ENCODE assay signal across 19 cellular contexts in genomic region chr9:134436926-134437325, GRCh38.
A peak's percentile ranks its signal among the peaks of the same experiment; 100 is the strongest.
DNase-seq lines count a peak whose midpoint lies in the region; ATAC-seq and TF ChIP-seq lines count a peak whose summit lies in the region.
"Had no signal": no experiment of that assay in that cellular context is flagged by ENCODE, and none has a peak within 500 bp of the region (broad histone marks: within the 10 kb centered on the region; RNA-seq: fewer than 3 reads in every experiment).

No MANE protein-coding gene starts in this region.

- H3K27ac ChIP-seq in RWPE1 (peak overlapping the region; percentile 100), dorsolateral prefrontal cortex (peak overlapping the region; percentile 12 to 99 (median 95)), neural progenitor cell (no peak overlapping the region), suprapubic skin (peak overlapping the region; percentile 81), SK-N-SH (ENCODE audit: low read depth in 2 of 2, low read length in 1 of 2) (no peak overlapping the region)
- H3K27ac ChIP-seq: epithelial cell of prostate had no signal

- intact Hi-C loops in dorsolateral prefrontal cortex (cut with DNase I): loop anchor here (2.0 to 5.0 kb wide), 3 partner anchors 60 to 155 kb away; no protein-coding TSS in a partner anchor
- intact Hi-C loops in activated CD8-positive, alpha-beta T cell treated with anti-CD3 and anti-CD28 coated beads for 36 hours (cut with micrococcal nuclease): loop anchor here (5.0 kb wide), 1 partner anchor 60 kb away; no protein-coding TSS in a partner anchor

- H3K79me2 ChIP-seq in neural progenitor cell (ENCODE audit: low read depth): no peaks in the 10 kb centered on the region
- no peaks in the 10 kb centered on the region for H3K79me2 ChIP-seq in SK-N-SH (ENCODE audit: insufficient read depth)

- H3K9ac ChIP-seq in neural progenitor cell: no peak overlapping the region
- no peak overlapping the region for H3K9ac ChIP-seq in SK-N-SH

- POLR2A ChIA-PET in RWPE1 (lab: Yijun Ruan, JAX; ENCODE audit: low non-redundant PET) (no interaction called here), SK-N-SH (lab: Yijun Ruan, JAX) (no interaction called here)
- POLR2A ChIA-PET in activated CD8-positive, alpha-beta T cell treated with anti-CD3 and anti-CD28 coated beads for 36 hours (lab: Charles Lee): no interaction called here

- H3K36me3 Mint-ChIP-seq in neural progenitor cell: peaks cover 6% of the 10 kb centered on the region
- H3K36me3 Mint-ChIP-seq in chondrocyte (ENCODE audit: low read depth): peaks cover 9% of the 10 kb centered on the region
- peaks cover 1% of the 10 kb centered on the region for H3K36me3 Mint-ChIP-seq in activated CD8-positive, alpha-beta T cell treated with anti-CD3 and anti-CD28 coated beads for 36 hours (ENCODE audit: low read depth)

- CTCF ChIA-PET in RWPE1 (lab: Yijun Ruan, JAX): interaction anchor here (0.6 to 2.7 kb wide), 4 partner anchors 16 to 1931 kb away, joined by 3 to 10 read pairs (median 3); no protein-coding TSS in a partner anchor
- CTCF ChIA-PET in SK-N-SH (lab: Yijun Ruan, JAX): interaction anchor here (0.7 to 3.2 kb wide), 6 partner anchors 11 to 266 kb away, joined by 3 to 28 read pairs (median 4); no protein-coding TSS in a partner anchor
- CTCF ChIA-PET in activated CD8-positive, alpha-beta T cell treated with anti-CD3 and anti-CD28 coated beads for 36 hours (lab: Charles Lee): interaction anchor here (1.7 kb wide), 1 partner anchor 12 kb away, joined by 4 read pairs; no protein-coding TSS in a partner anchor

- no peak for TF ChIP-seq EP300 in suprapubic skin (IDR thresholded peaks at IDR 0.05)
- TF ChIP-seq EP300 in SK-N-SH (IDR thresholded peaks at IDR 0.05; ENCODE audit: borderline replicate concordance in 1 of 2, low read depth in 1 of 2, low read length in 1 of 2): no peak

- 86% methylated on average over 1 of the region's 11 CpGs for WGBS in suprapubic skin
- 100% methylated on average over 3 of the region's 11 CpGs for WGBS in SK-N-SH (ENCODE audit: low lambda C conversion rate)

- H2AFZ ChIP-seq in neural progenitor cell (replicated peaks) (no peak overlapping the region), SK-N-SH (ENCODE audit: low read depth) (no peak overlapping the region)

- H3K27me3 Mint-ChIP-seq in neural progenitor cell (ENCODE audit: insufficient read depth, low read depth): peaks cover 4% of the 10 kb centered on the region
- H3K27me3 Mint-ChIP-seq in chondrocyte (ENCODE audit: low read depth): no peaks in the 10 kb centered on the region
- peaks cover 12% of the 10 kb centered on the region for H3K27me3 Mint-ChIP-seq in activated CD8-positive, alpha-beta T cell treated with anti-CD3 and anti-CD28 coated beads for 36 hours

- ATAC-seq in activated CD8-positive, alpha-beta T cell treated with anti-CD3 and anti-CD28 coated beads for 36 hours: no peak

- H3K36me3 ChIP-seq in neural progenitor cell (no peaks in the 10 kb centered on the region), suprapubic skin (peaks cover 15% of the 10 kb centered on the region), SK-N-SH (replicated peaks in 1 of 2; ENCODE audit: control insufficient read depth in 1 of 2, insufficient read depth in 2 of 2, low read length in 1 of 2) (peaks cover 4 to 7% of the 10 kb centered on the region in 2 experiments)

- H3K4me3 Mint-ChIP-seq in neural progenitor cell: no peak overlapping the region
- no peak overlapping the region for H3K4me3 Mint-ChIP-seq in chondrocyte (ENCODE audit: unreplicated experiment)
- no peak overlapping the region for H3K4me3 Mint-ChIP-seq in activated CD8-positive, alpha-beta T cell treated with anti-CD3 and anti-CD28 coated beads for 36 hours

- peaks cover 35% of the 10 kb centered on the region for H3K4me1 Mint-ChIP-seq in neural progenitor cell
- peaks cover 48% of the 10 kb centered on the region for H3K4me1 Mint-ChIP-seq in chondrocyte (ENCODE audit: low read depth)
- H3K4me1 Mint-ChIP-seq in activated CD8-positive, alpha-beta T cell treated with anti-CD3 and anti-CD28 coated beads for 36 hours (ENCODE audit: low read depth): peaks cover 2% of the 10 kb centered on the region

- TF ChIP-seq CTCF in RWPE1 (conservative IDR thresholded peaks at IDR 0.05; ENCODE audit: low read depth) (no peak), dorsolateral prefrontal cortex (IDR thresholded peaks at IDR 0.05 in 54 of 56, conservative IDR thresholded peaks at IDR 0.05 in 2 of 56; ENCODE audit: low read depth in 1 of 56, partially characterized antibody in 56 of 56) (no peak), neural progenitor cell (IDR thresholded peaks at IDR 0.05) (no peak), suprapubic skin (IDR thresholded peaks at IDR 0.05) (no peak), SK-N-SH (IDR thresholded peaks at IDR 0.05) (no peak), chondrocyte (IDR thresholded peaks at IDR 0.05) (no peak)
- TF ChIP-seq CTCF in activated CD8-positive, alpha-beta T cell treated with anti-CD3 and anti-CD28 coated beads for 36 hours (IDR thresholded peaks at IDR 0.05): no peak

- no peak for TF ChIP-seq POLR2A in suprapubic skin (IDR thresholded peaks at IDR 0.05)

- DNase-seq in RWPE1 (ENCODE audit: low spot score) (no peak), dorsolateral prefrontal cortex (no peak), neural progenitor cell (ENCODE audit: low spot score) (no peak), suprapubic skin (ENCODE audit: low spot score in 2 of 2) (no peak), SK-N-SH (no peak), chondrocyte (ENCODE audit: low spot score) (no peak)
- no peak for DNase-seq in activated effector memory CD4-positive, alpha-beta T cell treated with anti-CD3 and anti-CD28 coated beads, Interleukin-2, amount 50 U/mL, for 16 hours
- DNase-seq in activated CD8-positive, alpha-beta T cell treated with anti-CD3 and anti-CD28 coated beads for 36 hours: no peak
- DNase-seq: activated CD4-positive, alpha-beta T cell treated with anti-CD3 and anti-CD28 coated beads for 1 hour; COR-L47; mesendoderm; NCI-H1048; NCI-H2227 treated with DMSO at 0.1 percent for 48 hours; Right ventricle myocardium superior; small intestine had no signal

- H3K4me1 ChIP-seq in neural progenitor cell (peaks cover 17% of the 10 kb centered on the region), suprapubic skin (peaks cover 80% of the 10 kb centered on the region), SK-N-SH (ENCODE audit: control insufficient read depth in 1 of 2, insufficient read depth in 2 of 2, low read depth in 1 of 2, low read length in 1 of 2) (peaks cover 18 to 51% of the 10 kb centered on the region in 2 experiments; a peak in 3 of 4 replicates)

- H3K9me2 ChIP-seq in SK-N-SH: no peaks in the 10 kb centered on the region

- H4K20me1 ChIP-seq in neural progenitor cell (ENCODE audit: low read depth) (peaks cover 4% of the 10 kb centered on the region), SK-N-SH (ENCODE audit: insufficient read depth) (peaks cover 7% of the 10 kb centered on the region; the same call in 1 of the 2 replicates)

- peak overlapping the region; percentile 76 for H3K27ac Mint-ChIP-seq in neural progenitor cell
- no peak overlapping the region for H3K27ac Mint-ChIP-seq in chondrocyte (ENCODE audit: unreplicated experiment)
- no peak overlapping the region for H3K27ac Mint-ChIP-seq in activated CD8-positive, alpha-beta T cell treated with anti-CD3 and anti-CD28 coated beads for 36 hours

- H3K4me3 ChIP-seq in dorsolateral prefrontal cortex (no peak overlapping the region), neural progenitor cell (no peak overlapping the region), suprapubic skin (no peak overlapping the region), SK-N-SH (ENCODE audit: low read depth in 2 of 2, low read length in 1 of 2) (no peak overlapping the region)
- H3K4me3 ChIP-seq: ascending aorta, coronary artery, K562 had no signal

- TF ChIP-seq RAD21 in SK-N-SH (IDR thresholded peaks at IDR 0.05; ENCODE audit: low read length): no peak

- H3K9me3 Mint-ChIP-seq in neural progenitor cell: no peaks in the 10 kb centered on the region
- H3K9me3 Mint-ChIP-seq in chondrocyte (ENCODE audit: low read depth): no peaks in the 10 kb centered on the region
- H3K9me3 Mint-ChIP-seq in activated CD8-positive, alpha-beta T cell treated with anti-CD3 and anti-CD28 coated beads for 36 hours: no peaks in the 10 kb centered on the region

- peaks cover 0 to under 1% (median 0%) of the 10 kb centered on the region in 45 donors for H3K27me3 ChIP-seq in dorsolateral prefrontal cortex
- no peaks in the 10 kb centered on the region for H3K27me3 ChIP-seq in neural progenitor cell
- no peaks in the 10 kb centered on the region for H3K27me3 ChIP-seq in suprapubic skin
- H3K27me3 ChIP-seq in SK-N-SH (ENCODE audit: insufficient read depth): no peaks in the 10 kb centered on the region
- H3K27me3 ChIP-seq: ascending aorta had no signal

- no peak overlapping the region for H3K4me2 ChIP-seq in neural progenitor cell
- no peak overlapping the region for H3K4me2 ChIP-seq in SK-N-SH

- peaks cover 4% of the 10 kb centered on the region for H3F3A ChIP-seq in neural progenitor cell (ENCODE audit: low read depth)
- peaks cover 9% of the 10 kb centered on the region for H3F3A ChIP-seq in SK-N-SH (replicated peaks; ENCODE audit: insufficient read depth)

- H3K9me3 ChIP-seq in neural progenitor cell (ENCODE audit: low read depth) (no peaks in the 10 kb centered on the region), suprapubic skin (no peaks in the 10 kb centered on the region), SK-N-SH (no peaks in the 10 kb centered on the region)
- H3K9me3 ChIP-seq: ascending aorta had no signal

TF ChIP-seq in SK-N-SH, 30 proteins besides CTCF, POLR2A, EP300 and RAD21 (continues in another document):
- TF ChIP-seq GABPA (IDR thresholded peaks at IDR 0.05; ENCODE audit: low read depth) (no peak), FOXJ3 (CRISPR knock-in tag; IDR thresholded peaks at IDR 0.05) (no peak), YY1 (IDR thresholded peaks at IDR 0.05; ENCODE audit: low read depth) (no peak), ELF1 (IDR thresholded peaks at IDR 0.05) (no peak), EZH2phosphoT487 (IDR thresholded peaks at IDR 0.05; ENCODE audit: borderline replicate concordance, low read depth) (no peak), SMC3 (IDR thresholded peaks at IDR 0.05; ENCODE audit: low read depth, low read length) (no peak), TCF12 (IDR thresholded peaks at IDR 0.05) (no peak), USF1 (IDR thresholded peaks at IDR 0.05; ENCODE audit: borderline replicate concordance, low read depth) (no peak), RFX5 (IDR thresholded peaks at IDR 0.05; ENCODE audit: low read length) (no peak)

Comparison
In these comparisons a context has a peak if more than half of its experiments do, and no peak if none do; other contexts are left out.
1. H3K27ac ChIP-seq: peak in RWPE1 (single experiment), dorsolateral prefrontal cortex (59 of 59) and suprapubic skin (single experiment); none in neural progenitor cell (single experiment) and SK-N-SH (0 of 2).